In genomic region chr10:47418321-47418720, GRCh38 we compare ENCODE assay signal across 1 cellular context.
TF ChIP-seq lines count a peak whose summit lies in the region.

No MANE protein-coding gene starts in this region.

TF ChIP-seq in SK-N-SH treated with all-trans-retinoic acid at 6 μM for 48 hours, 23 proteins besides CTCF, POLR2A, EP300 and RAD21 (continued from another document):
- TF ChIP-seq ARNTL (CRISPR knock-in tag; IDR thresholded peaks at IDR 0.05; ENCODE audit: borderline replicate concordance, low read depth): no peak
